8 cellular contexts compared by ENCODE assay signal in the genomic region with DNA sequence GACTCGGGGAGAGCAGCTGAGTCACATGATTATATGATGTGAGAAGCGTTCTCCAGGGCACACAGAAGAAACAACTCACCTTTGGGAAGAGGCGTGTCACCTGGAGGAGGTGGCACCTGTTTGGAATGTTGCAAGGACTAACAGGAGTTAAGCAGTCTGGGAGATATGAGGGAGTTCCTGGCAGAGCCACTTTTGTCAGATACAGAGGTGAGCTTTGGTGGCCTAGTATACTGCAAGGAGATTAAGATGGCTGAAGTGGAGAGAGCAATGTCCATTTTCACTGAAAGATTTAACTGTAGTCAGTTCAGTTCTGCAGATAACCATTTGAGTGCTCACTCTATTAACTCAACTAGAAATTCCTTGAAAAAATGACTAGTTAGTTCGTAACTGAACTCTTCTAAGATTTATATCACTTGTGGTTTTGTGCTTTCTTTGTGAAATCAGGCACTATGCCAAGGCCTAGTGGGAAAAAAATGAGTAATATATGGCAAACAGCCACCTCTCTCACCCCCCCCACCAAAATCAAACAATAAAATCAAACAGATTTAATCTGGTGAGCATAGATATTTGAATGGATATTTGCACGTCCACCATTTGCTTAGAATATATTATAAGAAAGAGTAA.
DNase-seq lines count a peak whose midpoint lies in the region; ATAC-seq and TF ChIP-seq lines count a peak whose summit lies in the region.

No MANE protein-coding gene starts in this region.

- peak; percentile 65 to 73 for ATAC-seq in activated T-cell treated with anti-CD3 and anti-CD28 coated beads, Interleukin-2, amount 50 U/mL, for 4 hours
- ATAC-seq in left lobe of liver: peak; percentile 34

- no peaks in the 10 kb centered on the region for H3K27me3 Mint-ChIP-seq in activated T-cell treated with anti-CD3 and anti-CD28 coated beads, Interleukin-2, amount 50 U/mL, for 4 hours (ENCODE audit: low read depth)
- no peaks in the 10 kb centered on the region for H3K27me3 Mint-ChIP-seq in activated CD4-positive, alpha-beta T cell treated with anti-CD3 and anti-CD28 coated beads, Interleukin-2, amount 10 ng/mL, durations not matched to agents 24 days and 14 days

- H3K4me3 Mint-ChIP-seq in activated T-cell treated with anti-CD3 and anti-CD28 coated beads, Interleukin-2, amount 50 U/mL, for 4 hours: no peak overlapping the region
- no peak overlapping the region for H3K4me3 Mint-ChIP-seq in activated CD4-positive, alpha-beta T cell treated with anti-CD3 and anti-CD28 coated beads, Interleukin-2, amount 10 ng/mL, durations not matched to agents 24 days and 14 days

- DNase-seq in AG10803 (ENCODE audit: low read depth): peak; percentile 67
- peak; percentile 16 for DNase-seq in HPDE6-E6E7 (ENCODE audit: extremely low spot score)
- DNase-seq in activated T-cell treated with anti-CD3 and anti-CD28 coated beads, Interleukin-2, amount 50 U/mL, for 4 hours: no peak
- no peak for DNase-seq in left lobe of liver (ENCODE audit: low spot score)
- no peak for DNase-seq in stimulated activated naive CD4-positive, alpha-beta T cell treated with Interleukin-2 at 50 U/mL for 16 hours (lab: John Stamatoyannopoulos, UW)
- no peak for DNase-seq in activated CD4-positive, alpha-beta T cell treated with anti-CD3 and anti-CD28 coated beads, Interleukin-2, amount 10 ng/mL, durations not matched to agents 24 days and 14 days
- no peak for DNase-seq in NCI-H1694 (lab: John Stamatoyannopoulos, UW)
- DNase-seq in occipital lobe (lab: John Stamatoyannopoulos, UW): no peak

- H3K27ac Mint-ChIP-seq in activated CD4-positive, alpha-beta T cell treated with anti-CD3 and anti-CD28 coated beads, Interleukin-2, amount 10 ng/mL, durations not matched to agents 24 days and 14 days: no peak overlapping the region

- no peaks in the 10 kb centered on the region for H3K9me3 Mint-ChIP-seq in activated T-cell treated with anti-CD3 and anti-CD28 coated beads, Interleukin-2, amount 50 U/mL, for 4 hours
- H3K9me3 Mint-ChIP-seq in activated CD4-positive, alpha-beta T cell treated with anti-CD3 and anti-CD28 coated beads, Interleukin-2, amount 10 ng/mL, durations not matched to agents 24 days and 14 days: no peaks in the 10 kb centered on the region

- peaks cover 12% of the 10 kb centered on the region for H3K36me3 Mint-ChIP-seq in activated T-cell treated with anti-CD3 and anti-CD28 coated beads, Interleukin-2, amount 50 U/mL, for 4 hours (ENCODE audit: insufficient read depth)
- H3K36me3 Mint-ChIP-seq in activated CD4-positive, alpha-beta T cell treated with anti-CD3 and anti-CD28 coated beads, Interleukin-2, amount 10 ng/mL, durations not matched to agents 24 days and 14 days (ENCODE audit: low read depth): peaks cover 36% of the 10 kb centered on the region

- intact Hi-C loops in activated CD4-positive, alpha-beta T cell treated with anti-CD3 and anti-CD28 coated beads, Interleukin-2, amount 10 ng/mL, durations not matched to agents 24 days and 14 days (cut with micrococcal nuclease): loop anchor here (1.0 kb wide), 1 partner anchor 11 kb away; no protein-coding TSS in a partner anchor

- no peak overlapping the region for H3K4me3 ChIP-seq in AG10803 (ENCODE audit: low read length)

- peaks cover 16% of the 10 kb centered on the region for H3K4me1 Mint-ChIP-seq in activated T-cell treated with anti-CD3 and anti-CD28 coated beads, Interleukin-2, amount 50 U/mL, for 4 hours (ENCODE audit: low read depth)
- H3K4me1 Mint-ChIP-seq in activated CD4-positive, alpha-beta T cell treated with anti-CD3 and anti-CD28 coated beads, Interleukin-2, amount 10 ng/mL, durations not matched to agents 24 days and 14 days: peaks cover 13% of the 10 kb centered on the region

- no peak for TF ChIP-seq CTCF in AG10803 (conservative IDR thresholded peaks at IDR 0.05; ENCODE audit: low read length)

Comparison
In these comparisons a context has a peak if more than half of its experiments do, and no peak if none do; other contexts are left out.
1. DNase-seq: peak in AG10803 (single experiment) and HPDE6-E6E7 (single experiment); none in activated T-cell treated with anti-CD3 and anti-CD28 coated beads, Interleukin-2, amount 50 U/mL, for 4 hours (single experiment), left lobe of liver (single experiment), stimulated activated naive CD4-positive, alpha-beta T cell treated with Interleukin-2 at 50 U/mL for 16 hours (single experiment), activated CD4-positive, alpha-beta T cell treated with anti-CD3 and anti-CD28 coated beads, Interleukin-2, amount 10 ng/mL, durations not matched to agents 24 days and 14 days (single experiment), NCI-H1694 (single experiment) and occipital lobe (single experiment).